22 cellular contexts compared by ENCODE assay signal in genomic region chr2:219631406-219631891, GRCh38. TPM values are rescaled to one million over a fixed set of nuclear protein-coding genes. Genes with fewer than 3 reads are reported as not detected.
DNase-seq lines count a peak whose midpoint lies in the region; TF ChIP-seq lines count a peak whose summit lies in the region.
"Had no signal": no experiment of that assay in that cellular context is flagged by ENCODE, and none has a peak within 500 bp of the region (broad histone marks: within the 10 kb centered on the region; RNA-seq: fewer than 3 reads in every experiment).

No MANE protein-coding gene starts in this region.

- WGBS in mesenchymal stem cell = 95% methylated on average over 9 of the region's 9 CpGs

- H3K4me1 ChIP-seq in NT2/D1 (ENCODE audit: insufficient read depth, insufficient read length) = peaks cover 15% of the 10 kb centered on the region
- peaks cover 0 to 64% of the 10 kb centered on the region in 2 donors for H3K4me1 ChIP-seq in right atrium auricular region
- H3K4me1 ChIP-seq in mesenchymal stem cell (ENCODE audit: control insufficient read depth, insufficient read depth, low read depth, low read length) = peaks cover 18% of the 10 kb centered on the region

- H3K36me3 ChIP-seq in NT2/D1 (ENCODE audit: insufficient read depth, insufficient read length, low read length) (peaks cover 56% of the 10 kb centered on the region), right atrium auricular region (peaks cover 47% of the 10 kb centered on the region), mesenchymal stem cell (ENCODE audit: control insufficient read depth in 1 of 2, insufficient read depth in 2 of 2, low read depth in 1 of 2, low read length in 2 of 2) (peaks cover 20 to 72% of the 10 kb centered on the region in 2 experiments)

- no peak for TF ChIP-seq CTCF in right atrium auricular region (IDR thresholded peaks at IDR 0.05)
- TF ChIP-seq CTCF in mesothelial cell of epicardium (IDR thresholded peaks at IDR 0.05; ENCODE audit: unreplicated experiment) = no peak

- no peak overlapping the region for H2AFZ ChIP-seq in mesenchymal stem cell (ENCODE audit: low read depth, low read length)

- H2BK12ac ChIP-seq in mesenchymal stem cell (ENCODE audit: low read length in 2 of 2) = no peak overlapping the region

- H4K8ac ChIP-seq in mesenchymal stem cell (ENCODE audit: low read length) = no peak overlapping the region

- H3K14ac ChIP-seq in mesenchymal stem cell (ENCODE audit: low read length in 2 of 2) = no peak overlapping the region

- H3K27me3 Mint-ChIP-seq in mesothelial cell of epicardium (ENCODE audit: low read depth) = no peaks in the 10 kb centered on the region

- no peaks in the 10 kb centered on the region for H3K79me1 ChIP-seq in mesenchymal stem cell (replicated peaks; ENCODE audit: low read length, poor library complexity, severe bottlenecking)

- no peaks in the 10 kb centered on the region for H3K9me3 Mint-ChIP-seq in mesothelial cell of epicardium
- H3K9me3 Mint-ChIP-seq: CD8-positive, alpha-beta memory T cell had no signal

- peaks cover 9% of the 10 kb centered on the region for H3K4me1 Mint-ChIP-seq in mesothelial cell of epicardium

- no peak overlapping the region for H4K91ac ChIP-seq in mesenchymal stem cell (ENCODE audit: low read length)

- no peak overlapping the region for H3K4me2 ChIP-seq in mesenchymal stem cell (ENCODE audit: low read length, poor library complexity, severe bottlenecking)
- H3K4me2 ChIP-seq: KMS-11 had no signal

- no peak overlapping the region for H2AK5ac ChIP-seq in mesenchymal stem cell (ENCODE audit: low read length, severe bottlenecking)

- H3K9me3 ChIP-seq in NT2/D1 (ENCODE audit: insufficient read depth, low read length) (no peaks in the 10 kb centered on the region), right atrium auricular region (no peaks in the 10 kb centered on the region), mesenchymal stem cell (ENCODE audit: control insufficient read depth, low read length) (no peaks in the 10 kb centered on the region)
- H3K9me3 ChIP-seq: SJSA1 had no signal

- no peak overlapping the region for H3K4ac ChIP-seq in mesenchymal stem cell (ENCODE audit: low read depth in 1 of 2, low read length in 2 of 2)

- no peak overlapping the region for H3K18ac ChIP-seq in mesenchymal stem cell (ENCODE audit: low read depth in 1 of 2, low read length in 2 of 2)

- no peak overlapping the region for H3K4me3 Mint-ChIP-seq in mesothelial cell of epicardium

- peak; percentile 50 for DNase-seq in activated effector memory CD4-positive, alpha-beta T cell treated with anti-CD3 and anti-CD28 coated beads, Interleukin-2, amount 50 U/mL, for 16 hours
- DNase-seq in activated effector memory CD4-positive, alpha-beta T cell treated with Interleukin-2 at 50 U/mL for 16 hours = no peak
- no peak for DNase-seq in NT2/D1 (ENCODE audit: low read depth, low spot score)
- DNase-seq in right atrium auricular region (ENCODE audit: low spot score) = no peak
- DNase-seq in stimulated activated CD8-positive, alpha-beta memory T cell treated with anti-CD3 and anti-CD28 coated beads, Interleukin-4, amount 100 ng/mL, for 48 hours = peak; percentile 22
- no peak for DNase-seq in mesenchymal stem cell
- no peak for DNase-seq in mesothelial cell of epicardium (ENCODE audit: low spot score in 2 of 2, unreplicated experiment in 2 of 2)
- DNase-seq: Calu3; CD8-positive, alpha-beta memory T cell; DMS153; GOT3; IMR-90; NCI-H1092 treated with DMSO at 0.1 percent for 48 hours; NCI-H146; NCI-H2029 treated with DMSO at 0.1 percent for 48 hours; NCI-H226; NCI-H510A treated with DMSO at 0.1 percent for 48 hours; NCI-H748 treated with DMSO at 0.1 percent for 48 hours had no signal

- H3K27ac ChIP-seq in right atrium auricular region (peak overlapping the region; percentile 90 to 98), mesenchymal stem cell (ENCODE audit: low read length, poor library complexity, severe bottlenecking) (no peak overlapping the region)
- H3K27ac ChIP-seq: C4-2B, KMS-11, SJSA1 had no signal

- H3K9ac ChIP-seq in NT2/D1 (ENCODE audit: insufficient read length, low read depth) (no peak overlapping the region), mesenchymal stem cell (ENCODE audit: low read length) (no peak overlapping the region)
- H3K9ac ChIP-seq: KMS-11 had no signal

- H2BK120ac ChIP-seq in mesenchymal stem cell (ENCODE audit: low read depth, low read length) = no peak overlapping the region

- no peak overlapping the region for H2BK15ac ChIP-seq in mesenchymal stem cell (ENCODE audit: low read depth, poor library complexity, severe bottlenecking)

- no peak overlapping the region for H2BK5ac ChIP-seq in mesenchymal stem cell (ENCODE audit: low read depth, low read length, poor library complexity, severe bottlenecking)

- H3K4me3 ChIP-seq in NT2/D1 (ENCODE audit: insufficient read length, low read depth) (peak overlapping the region; percentile 9), right atrium auricular region (peak overlapping the region; percentile 45 to 47), mesenchymal stem cell (ENCODE audit: insufficient read depth in 1 of 2, low read depth in 1 of 2, low read length in 2 of 2) (no peak overlapping the region)
- H3K4me3 ChIP-seq: SJSA1 had no signal

- H3K36me3 Mint-ChIP-seq in mesothelial cell of epicardium = peaks cover 3% of the 10 kb centered on the region
- H3K36me3 Mint-ChIP-seq: CD8-positive, alpha-beta memory T cell had no signal

- no peak overlapping the region for H3K23ac ChIP-seq in mesenchymal stem cell (ENCODE audit: low read length in 2 of 2)

- H3K27ac Mint-ChIP-seq in mesothelial cell of epicardium = no peak overlapping the region
- H3K27ac Mint-ChIP-seq: CD8-positive, alpha-beta memory T cell had no signal

- peaks cover 8% of the 10 kb centered on the region for H3K27me3 ChIP-seq in NT2/D1 (ENCODE audit: insufficient read depth, insufficient read length)
- no peaks in the 10 kb centered on the region for H3K27me3 ChIP-seq in right atrium auricular region
- H3K27me3 ChIP-seq in mesenchymal stem cell (ENCODE audit: control insufficient read depth in 1 of 2, insufficient read depth in 1 of 2, low read length in 2 of 2) = peaks cover 0 to 5% of the 10 kb centered on the region in 2 experiments
- H3K27me3 ChIP-seq: SJSA1 had no signal

RNA-seq across cellular contexts. Expression of gene SLC4A3, which starts 4.0 kb away (rescaled TPM):
- total RNA-seq in right atrium auricular region (100 to 1,000 TPM; 270 to 502 TPM), mesothelial cell of epicardium (23.6 to 25.7 TPM (median 25.7 TPM) in 3 replicates)
- 2.6 TPM for polyA plus RNA-seq in mesenchymal stem cell (2013, experiment 1 of 2)
- polyA plus RNA-seq in mesenchymal stem cell (2013, experiment 2 of 2) = 2.6 TPM
- polyA plus RNA-seq: CD8-positive, alpha-beta memory T cell had no signal

RNA-seq across cellular contexts. Expression of gene STK11IP, which starts 33.8 kb away (rescaled TPM):
- total RNA-seq in right atrium auricular region (1 to 10 TPM; 5.5 to 6.6 TPM), mesothelial cell of epicardium (39.8 to 47.7 TPM (median 41.0 TPM) in 3 replicates)
- polyA plus RNA-seq in mesenchymal stem cell (2013, experiment 1 of 2) = 14.6 TPM
- polyA plus RNA-seq in mesenchymal stem cell (2013, experiment 2 of 2) = 13.3 TPM

RNA-seq across cellular contexts. Expression of gene INHA, which starts 59.3 kb away (rescaled TPM):
- total RNA-seq in right atrium auricular region (10 to 100 TPM in 1 of 2 donors, 1 to 10 TPM in 1; 1.0 to 28.3 TPM), mesothelial cell of epicardium (3.0 to 3.7 TPM (median 3.6 TPM) in 3 replicates)
- polyA plus RNA-seq in mesenchymal stem cell (2013, experiment 1 of 2) = 0.30 TPM
- 0.18 TPM for polyA plus RNA-seq in mesenchymal stem cell (2013, experiment 2 of 2)
- total RNA-seq: A172; CD8-positive, alpha-beta memory T cell; IMR-90 had no signal
- polyA plus RNA-seq: CD8-positive, alpha-beta memory T cell had no signal

Comparison
In these comparisons a context has a peak if more than half of its experiments do, and no peak if none do; other contexts are left out.
1. DNase-seq: peak in activated effector memory CD4-positive, alpha-beta T cell treated with anti-CD3 and anti-CD28 coated beads, Interleukin-2, amount 50 U/mL, for 16 hours (single experiment) and stimulated activated CD8-positive, alpha-beta memory T cell treated with anti-CD3 and anti-CD28 coated beads, Interleukin-4, amount 100 ng/mL, for 48 hours (single experiment); none in activated effector memory CD4-positive, alpha-beta T cell treated with Interleukin-2 at 50 U/mL for 16 hours (single experiment), NT2/D1 (single experiment), right atrium auricular region (single experiment), mesenchymal stem cell (single experiment) and mesothelial cell of epicardium (0 of 2).
2. H3K4me3 ChIP-seq: peak in NT2/D1 (single experiment) and right atrium auricular region (2 of 2); none in mesenchymal stem cell (0 of 2).
3. RNA of gene SLC4A3, which starts 4.0 kb away (total RNA-seq): 270 to 502 TPM in right atrium auricular region; 23.6 to 25.7 TPM in mesothelial cell of epicardium; every median in the first group is over 10 times any median in the second.